Comparison of ENCODE assay signal across 16 cellular contexts in genomic region chr13:24006520-24007248, GRCh38.
"Had no signal": no experiment of that assay in that cellular context is flagged by ENCODE, and none has a peak within 500 bp of the region (broad histone marks: within the 10 kb centered on the region; RNA-seq: fewer than 3 reads in every experiment).

No MANE protein-coding gene starts in this region.

- H3K27ac Mint-ChIP-seq: activated naive CD4-positive, alpha-beta T cell treated with anti-CD3 and anti-CD28 coated beads, Interleukin-2, amount 10 ng/mL, durations not matched to agents 7 days and 5 days; activated T-helper 2 cell treated with anti-CD3 and anti-CD28 coated beads, Interferon-gamma antibody, Interleukin-2, Interleukin-4, amounts not matched to agents 10 μg/mL and 5 μg/mL and 100 μg/mL, durations not matched to agents 14 hours and 24 hours and 36 hours; naive thymus-derived CD4-positive, alpha-beta T cell; T-cell had no signal

- H3K4me1 ChIP-seq: uterus had no signal

- H3K36me3 ChIP-seq: thyroid gland, uterus had no signal

- H3K4me3 Mint-ChIP-seq: activated naive CD4-positive, alpha-beta T cell treated with anti-CD3 and anti-CD28 coated beads, Interleukin-2, amount 10 ng/mL, durations not matched to agents 7 days and 5 days; naive thymus-derived CD4-positive, alpha-beta T cell; T-cell had no signal

- H3K9me3 Mint-ChIP-seq: activated naive CD4-positive, alpha-beta T cell treated with anti-CD3 and anti-CD28 coated beads, Interleukin-2, amount 10 ng/mL, durations not matched to agents 7 days and 5 days; activated T-helper 2 cell treated with anti-CD3 and anti-CD28 coated beads, Interferon-gamma antibody, Interleukin-2, Interleukin-4, amounts not matched to agents 10 μg/mL and 5 μg/mL and 100 μg/mL, durations not matched to agents 14 hours and 24 hours and 36 hours; naive thymus-derived CD4-positive, alpha-beta T cell; T-cell had no signal

- ATAC-seq: left cardiac atrium; naive thymus-derived CD4-positive, alpha-beta T cell; T-cell had no signal

- H3K4me3 ChIP-seq: thyroid gland, uterus had no signal

- H3K27ac ChIP-seq: epithelial cell of prostate, thyroid gland, uterus had no signal

- H3K36me3 Mint-ChIP-seq: activated naive CD4-positive, alpha-beta T cell treated with anti-CD3 and anti-CD28 coated beads, Interleukin-2, amount 10 ng/mL, durations not matched to agents 7 days and 5 days; naive thymus-derived CD4-positive, alpha-beta T cell; T-cell had no signal

- H3K9me3 ChIP-seq: thyroid gland, uterus had no signal

- H3K4me1 Mint-ChIP-seq: activated naive CD4-positive, alpha-beta T cell treated with anti-CD3 and anti-CD28 coated beads, Interleukin-2, amount 10 ng/mL, durations not matched to agents 7 days and 5 days; T-cell had no signal

- DNase-seq: activated CD4-positive, alpha-beta T cell treated with anti-CD3 and anti-CD28 coated beads, Interleukin-2, amount 50 U/mL, for 1 hour; activated CD4-positive, CD25-positive, alpha-beta regulatory T cell; activated naive CD4-positive, alpha-beta T cell treated with anti-CD3 and anti-CD28 coated beads, Interleukin-2, amount 10 ng/mL, durations not matched to agents 7 days and 5 days; activated T-cell treated with anti-CD3 and anti-CD28 coated beads for 4 hours; central memory CD4-positive, alpha-beta T cell; cortex of kidney; effector CD8-positive, alpha-beta T cell; left cardiac atrium; naive thymus-derived CD4-positive, alpha-beta T cell; stimulated activated CD4-positive, alpha-beta T cell treated with anti-CD3 and anti-CD28 coated beads, Interleukin-15, amount 100 ng/mL, for 24 hours; stimulated activated CD4-positive, alpha-beta T cell treated with anti-CD3 and anti-CD28 coated beads, Interleukin-4, amount 100 ng/mL, for 4 hours; T-cell; thyroid gland; uterus had no signal

- H3K27me3 ChIP-seq: thyroid gland, uterus had no signal
